ENCODE assay signal across 1 cellular context in the genomic region with DNA sequence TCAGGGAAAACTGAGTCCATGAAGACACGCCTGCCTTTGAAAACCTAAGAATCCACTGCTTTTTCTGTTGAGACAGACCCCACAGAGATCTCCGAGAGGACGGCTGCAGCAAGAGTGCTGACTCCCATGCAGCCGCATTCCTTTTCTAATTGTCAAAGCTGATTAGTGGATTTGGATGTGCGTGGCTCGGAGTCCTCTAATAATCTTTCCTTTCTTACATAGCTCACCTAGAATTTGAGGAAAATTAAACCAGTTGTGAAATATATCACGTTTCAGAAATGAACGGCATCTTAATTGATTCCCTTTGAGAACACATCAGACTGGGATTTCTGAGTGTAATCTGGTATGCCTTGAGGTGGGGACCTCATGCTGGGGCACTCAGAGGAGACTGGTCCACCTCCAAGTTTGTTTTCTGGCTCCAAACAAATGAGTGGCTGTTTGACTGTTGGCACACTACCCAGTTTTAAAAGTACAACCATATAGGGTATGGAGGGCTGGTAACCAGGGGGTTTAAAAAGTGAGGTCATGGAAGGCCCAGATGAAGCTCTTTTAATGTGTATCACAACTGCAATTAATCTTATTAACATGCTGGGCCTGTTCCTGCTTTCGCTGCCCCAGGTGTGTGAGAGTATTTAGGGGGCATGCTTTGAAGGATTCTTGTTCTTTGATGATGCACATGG.
TF ChIP-seq lines count a peak whose summit lies in the region.

No MANE protein-coding gene starts in this region.

TF ChIP-seq in Ishikawa, 13 proteins besides CTCF, POLR2A, EP300 and RAD21 (continued from another document):
- peak; percentile 77 for TF ChIP-seq MAX (IDR thresholded peaks at IDR 0.05)
- peak; percentile 31; the same call in 1 of the 2 replicates for TF ChIP-seq CREB1 (IDR thresholded peaks at IDR 0.05; ENCODE audit: low read depth)
- TF ChIP-seq NFIC (IDR thresholded peaks at IDR 0.05), result peak; percentile 96
- TF ChIP-seq USF1 (IDR thresholded peaks at IDR 0.05), result no peak; the same call in 1 of the 2 replicates
